20 cellular contexts compared by ENCODE assay signal in the genomic region with DNA sequence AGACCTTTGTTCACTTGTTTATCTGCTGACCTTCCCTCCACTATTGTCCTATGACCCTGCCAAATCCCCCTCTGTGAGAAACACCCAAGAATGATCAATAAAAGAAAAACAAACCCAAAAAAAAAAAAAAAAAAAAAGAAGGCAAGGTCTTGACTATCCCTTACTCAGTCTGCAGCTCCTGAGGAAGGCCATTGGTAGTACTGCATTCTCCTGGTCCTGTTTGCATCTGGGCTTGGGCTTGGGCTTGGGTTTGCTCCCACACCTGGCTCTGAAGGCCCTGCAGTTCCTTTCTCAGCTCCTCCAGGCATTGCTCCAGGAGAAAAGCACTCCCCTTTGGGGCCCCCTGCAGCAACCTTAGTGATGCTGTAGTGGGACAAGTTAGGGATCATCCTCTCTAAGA. TPM values are rescaled to one million over a fixed set of nuclear protein-coding genes. Genes with fewer than 3 reads are reported as not detected.
DNase-seq lines count a peak whose midpoint lies in the region; ATAC-seq and TF ChIP-seq lines count a peak whose summit lies in the region.
"Had no signal": no experiment of that assay in that cellular context is flagged by ENCODE, and none has a peak within 500 bp of the region (broad histone marks: within the 10 kb centered on the region; RNA-seq: fewer than 3 reads in every experiment).

No MANE protein-coding gene starts in this region.

- H3K36me3 ChIP-seq in mammary epithelial cell (ENCODE audit: insufficient read depth, low read length), result no peaks in the 10 kb centered on the region
- H3K36me3 ChIP-seq in iPS-20b (ENCODE audit: insufficient read depth, low read depth, low read length), result no peaks in the 10 kb centered on the region
- H3K36me3 ChIP-seq: breast epithelium had no signal

- TF ChIP-seq CTCF in MCF 10A (IDR thresholded peaks at IDR 0.05; ENCODE audit: unreplicated experiment) (no peak), mammary epithelial cell (conservative IDR thresholded peaks at IDR 0.05 in 1 of 2, IDR thresholded peaks at IDR 0.05 in 1 of 2; ENCODE audit: extremely low read depth in 1 of 2, insufficient read depth in 1 of 2, low read depth in 1 of 2, low read length in 2 of 2) (no peak), type B pancreatic cell (conservative IDR thresholded peaks at IDR 0.05) (no peak)

- no peaks in the 10 kb centered on the region for H3K27me3 ChIP-seq in mammary epithelial cell (ENCODE audit: insufficient read depth, low read length)
- H3K27me3 ChIP-seq in iPS-20b (ENCODE audit: insufficient read depth, low read length), result no peaks in the 10 kb centered on the region
- H3K27me3 ChIP-seq: breast epithelium had no signal

- CTCF ChIA-PET in MCF 10A (lab: Yijun Ruan, JAX) (interaction anchor here (0.6 to 2.4 kb wide), 6 partner anchors 8 to 480 kb away, joined by 3 to 15 read pairs (median 7); no protein-coding TSS in a partner anchor), mammary epithelial cell (lab: Charles Lee; ENCODE audit: low non-redundant PET) (no interaction called here)
- CTCF ChIA-PET in activated CD4-positive, alpha-beta memory T cell treated with anti-CD3 and anti-CD28 coated beads, Interleukin-2, amount 10 ng/mL, durations not matched to agents 7 days and 5 days (lab: Charles Lee), result interaction anchor here (2.2 to 4.4 kb wide), 2 partner anchors 7 to 72 kb away, joined by 19 to 26 read pairs; a partner anchor contains a TSS

- BruUV-seq in MCF 10A (replicated peaks; lab: Mats Ljungman, UMichigan), result no TSS peak
- no TSS peak for BruUV-seq in mammary epithelial cell (replicated peaks; lab: Mats Ljungman, UMichigan)

- H3K4me1 Mint-ChIP-seq in MCF 10A (ENCODE audit: insufficient read depth, unreplicated experiment) (peaks cover 26% of the 10 kb centered on the region), type B pancreatic cell (ENCODE audit: unreplicated experiment) (peaks cover 29% of the 10 kb centered on the region)
- H3K4me1 Mint-ChIP-seq in activated CD4-positive, alpha-beta memory T cell treated with anti-CD3 and anti-CD28 coated beads, Interleukin-2, amount 10 ng/mL, durations not matched to agents 7 days and 5 days, result peaks cover 33% of the 10 kb centered on the region

- no peak overlapping the region for H3K4me2 ChIP-seq in mammary epithelial cell (ENCODE audit: insufficient read depth, low read depth, low read length)

- intact Hi-C loops in MCF 10A (cut with micrococcal nuclease), result no loop called here
- intact Hi-C loops in mammary epithelial cell (cut with micrococcal nuclease), result loop anchor here (10.0 kb wide), 2 partner anchors 663 to 703 kb away; no protein-coding TSS in a partner anchor

- H3K4me1 ChIP-seq in mammary epithelial cell (ENCODE audit: insufficient read depth, low read length) (peaks cover 18% of the 10 kb centered on the region), iPS-20b (ENCODE audit: insufficient read depth, low read length) (peaks cover 8% of the 10 kb centered on the region; the same call in 1 of the 2 replicates)

- H3K27ac ChIP-seq in mammary epithelial cell (ENCODE audit: insufficient read depth, low read depth, low read length) (no peak overlapping the region), iPS-20b (ENCODE audit: low read length) (no peak overlapping the region)
- H3K27ac ChIP-seq: breast epithelium, skin epidermis had no signal

- in situ Hi-C loops in mammary epithelial cell (cut with MboI; ENCODE audit: low sequenced_read_pairs in 2 of 2), result loop anchor here (10.0 to 25.0 kb wide), 2 partner anchors 483 to 711 kb away; a partner anchor contains a TSS

- H2AFZ ChIP-seq in mammary epithelial cell (ENCODE audit: low read depth, low read length), result no peak overlapping the region

- H3K4me3 ChIP-seq in mammary epithelial cell (replicated peaks in 1 of 3; ENCODE audit: insufficient read depth in 1 of 3, low read depth in 2 of 3, low read length in 3 of 3), result no peak overlapping the region
- H3K4me3 ChIP-seq in iPS-20b (ENCODE audit: low read length), result peak overlapping the region; percentile 82; the same call in 1 of the 2 replicates
- H3K4me3 ChIP-seq: skin epidermis had no signal

- H3K27me3 Mint-ChIP-seq in MCF 10A (ENCODE audit: insufficient read depth, unreplicated experiment) (no peaks in the 10 kb centered on the region), type B pancreatic cell (no peaks in the 10 kb centered on the region)
- H3K27me3 Mint-ChIP-seq in activated CD4-positive, alpha-beta memory T cell treated with anti-CD3 and anti-CD28 coated beads, Interleukin-2, amount 10 ng/mL, durations not matched to agents 7 days and 5 days, result no peaks in the 10 kb centered on the region
- H3K27me3 Mint-ChIP-seq: activated naive CD8-positive, alpha-beta T cell treated with anti-CD3 and anti-CD28 coated beads for 36 hours; dendritic cell treated with granulocyte-macrophage colony-stimulating factor and Interleukin-4, amounts not matched to agents 40 ng/mL and 50 ng/mL, for 4 days had no signal

- no peaks in the 10 kb centered on the region for H4K20me1 ChIP-seq in mammary epithelial cell (ENCODE audit: insufficient read depth, low read length)

- DNase-seq in MCF 10A (ENCODE audit: unreplicated experiment) (no peak), mammary epithelial cell (no peak), type B pancreatic cell (ENCODE audit: extremely low spot score, unreplicated experiment) (no peak), activated gamma-delta T cell treated with Interleukin-2 at 50 U/mL for 16 hours (no peak)
- no peak for DNase-seq in activated CD4-positive, alpha-beta memory T cell treated with anti-CD3 and anti-CD28 coated beads, Interleukin-2, amount 10 ng/mL, durations not matched to agents 7 days and 5 days
- no peak for DNase-seq in effector CD4-positive, alpha-beta T cell
- DNase-seq: activated CD4-positive, CD25-positive, alpha-beta regulatory T cell; activated naive CD8-positive, alpha-beta T cell treated with anti-CD3 and anti-CD28 coated beads for 36 hours; EL; foreskin fibroblast; NCI-H1048; NCI-H2081 treated with DMSO at 0.1 percent for 48 hours; NCI-H510A treated with DMSO at 0.1 percent for 48 hours; stimulated activated CD4-positive, alpha-beta T cell treated with anti-CD3 and anti-CD28 coated beads, Interleukin-4, amount 100 ng/mL, for 1 hour had no signal

- H3K9me3 ChIP-seq in mammary epithelial cell (replicated peaks; ENCODE audit: insufficient read depth, low read length) (no peaks in the 10 kb centered on the region), iPS-20b (ENCODE audit: insufficient read depth, low read depth, low read length) (no peaks in the 10 kb centered on the region)
- H3K9me3 ChIP-seq: breast epithelium had no signal

- peaks cover 10% of the 10 kb centered on the region for H3K79me2 ChIP-seq in mammary epithelial cell (ENCODE audit: insufficient read depth, low read length)

- no peak for ATAC-seq in HG02885 (IDR thresholded peaks at IDR 0.05; ENCODE audit: poor library complexity, unreplicated experiment)
- ATAC-seq: HCT116 had no signal

- no peaks in the 10 kb centered on the region for H3K9me3 Mint-ChIP-seq in MCF 10A (ENCODE audit: unreplicated experiment)
- H3K9me3 Mint-ChIP-seq in activated CD4-positive, alpha-beta memory T cell treated with anti-CD3 and anti-CD28 coated beads, Interleukin-2, amount 10 ng/mL, durations not matched to agents 7 days and 5 days, result no peaks in the 10 kb centered on the region
- no peaks in the 10 kb centered on the region for H3K9me3 Mint-ChIP-seq in type B pancreatic cell
- H3K9me3 Mint-ChIP-seq: activated naive CD8-positive, alpha-beta T cell treated with anti-CD3 and anti-CD28 coated beads for 36 hours; dendritic cell treated with granulocyte-macrophage colony-stimulating factor and Interleukin-4, amounts not matched to agents 40 ng/mL and 50 ng/mL, for 4 days had no signal

- H3K4me3 Mint-ChIP-seq in MCF 10A (ENCODE audit: unreplicated experiment), result no peak overlapping the region
- peak overlapping the region; percentile 88 for H3K4me3 Mint-ChIP-seq in activated CD4-positive, alpha-beta memory T cell treated with anti-CD3 and anti-CD28 coated beads, Interleukin-2, amount 10 ng/mL, durations not matched to agents 7 days and 5 days
- H3K4me3 Mint-ChIP-seq in type B pancreatic cell, result peak overlapping the region; percentile 98

- POLR2A ChIA-PET in MCF 10A (lab: Yijun Ruan, JAX), result interaction anchor here (0.6 to 4.2 kb wide), 7 partner anchors 20 to 158 kb away, joined by 3 to 26 read pairs (median 7); a partner anchor contains a TSS
- POLR2A ChIA-PET in activated CD4-positive, alpha-beta memory T cell treated with anti-CD3 and anti-CD28 coated beads, Interleukin-2, amount 10 ng/mL, durations not matched to agents 7 days and 5 days (lab: Charles Lee), result interaction anchor here (2.3 to 5.0 kb wide), 6 partner anchors 23 to 777 kb away, joined by 9 to 64 read pairs (median 28); a partner anchor contains a TSS

- dilution Hi-C loops in mammary epithelial cell (cut with HindIII; ENCODE audit: low sequenced_read_pairs), result no loop called here

- H3K9ac ChIP-seq in mammary epithelial cell (ENCODE audit: insufficient read depth, low read length) (no peak overlapping the region), iPS-20b (ENCODE audit: low read depth, low read length) (no peak overlapping the region)

- H3K27ac Mint-ChIP-seq in MCF 10A (ENCODE audit: low read depth, unreplicated experiment) (peak overlapping the region; percentile 94), type B pancreatic cell (no peak overlapping the region)
- H3K27ac Mint-ChIP-seq in activated CD4-positive, alpha-beta memory T cell treated with anti-CD3 and anti-CD28 coated beads, Interleukin-2, amount 10 ng/mL, durations not matched to agents 7 days and 5 days, result no peak overlapping the region
- H3K27ac Mint-ChIP-seq: activated naive CD8-positive, alpha-beta T cell treated with anti-CD3 and anti-CD28 coated beads for 36 hours had no signal

- H3K36me3 Mint-ChIP-seq in MCF 10A (ENCODE audit: insufficient read depth, unreplicated experiment) (peaks cover 15% of the 10 kb centered on the region), type B pancreatic cell (no peaks in the 10 kb centered on the region)
- H3K36me3 Mint-ChIP-seq in activated CD4-positive, alpha-beta memory T cell treated with anti-CD3 and anti-CD28 coated beads, Interleukin-2, amount 10 ng/mL, durations not matched to agents 7 days and 5 days (ENCODE audit: low read depth), result no peaks in the 10 kb centered on the region

RNA-seq across cellular contexts. Expression of a gene that starts 1.6 kb away (rescaled TPM):
- total RNA-seq in MCF 10A (2022) (9.4 and 9.5 TPM in 2 replicates), mammary epithelial cell (1 to 10 TPM; 1.0 to 5.1 TPM), type B pancreatic cell (ENCODE audit: low replicate concordance) (1.0 and 2.0 TPM in 2 replicates)
- polyA plus RNA-seq in mammary epithelial cell, result 3.1 TPM
- polyA minus RNA-seq in mammary epithelial cell, result 10.5 TPM
- 1 to 10 TPM; 6.7 to 6.8 TPM for total RNA-seq in activated CD4-positive, alpha-beta memory T cell treated with anti-CD3 and anti-CD28 coated beads, Interleukin-2, amount 10 ng/mL, durations not matched to agents 7 days and 5 days

RNA-seq across cellular contexts. Expression of a gene that starts 1.8 kb away (rescaled TPM):
- total RNA-seq in MCF 10A (2022), result 12.4 and 14.8 TPM in 2 replicates
- 10 to 100 TPM in 1 of 2 donors, 1 to 10 TPM in 1; 4.3 to 10.4 TPM for total RNA-seq in mammary epithelial cell
- 9.4 TPM for polyA plus RNA-seq in mammary epithelial cell
- polyA minus RNA-seq in mammary epithelial cell, result 14.1 TPM
- total RNA-seq in activated CD4-positive, alpha-beta memory T cell treated with anti-CD3 and anti-CD28 coated beads, Interleukin-2, amount 10 ng/mL, durations not matched to agents 7 days and 5 days, result 1 to 10 TPM; 4.0 to 4.4 TPM
- total RNA-seq in type B pancreatic cell (ENCODE audit: low replicate concordance), result 8.0 and 12.7 TPM in 2 replicates

RNA-seq across cellular contexts. Expression of a gene that starts 7.3 kb away (rescaled TPM):
- total RNA-seq in MCF 10A (2022) (0.71 and 1.4 TPM in 2 replicates), mammary epithelial cell (1 to 10 TPM; 3.8 to 4.5 TPM), type B pancreatic cell (ENCODE audit: low replicate concordance) (6.7 and 7.9 TPM in 2 replicates)
- polyA plus RNA-seq in mammary epithelial cell, result 2.4 TPM
- 1.9 TPM for polyA minus RNA-seq in mammary epithelial cell
- 1 to 10 TPM; 3.7 to 4.3 TPM for total RNA-seq in activated CD4-positive, alpha-beta memory T cell treated with anti-CD3 and anti-CD28 coated beads, Interleukin-2, amount 10 ng/mL, durations not matched to agents 7 days and 5 days

RNA-seq across cellular contexts. Expression of a gene that starts 23.4 kb away (rescaled TPM):
- total RNA-seq in MCF 10A (2022) (207 and 242 TPM in 2 replicates), mammary epithelial cell (100 to 1,000 TPM; 273 to 406 TPM), type B pancreatic cell (ENCODE audit: low replicate concordance) (255 and 335 TPM in 2 replicates)
- 674 TPM for polyA plus RNA-seq in mammary epithelial cell
- 272 TPM for polyA minus RNA-seq in mammary epithelial cell
- total RNA-seq in activated CD4-positive, alpha-beta memory T cell treated with anti-CD3 and anti-CD28 coated beads, Interleukin-2, amount 10 ng/mL, durations not matched to agents 7 days and 5 days, result 100 to 1,000 TPM; 296 to 309 TPM

RNA-seq across cellular contexts. Expression of a gene that starts 52.3 kb away (rescaled TPM):
- total RNA-seq in MCF 10A (2022) (108 and 142 TPM in 2 replicates), mammary epithelial cell (10 to 100 TPM; 58.7 to 79.7 TPM), type B pancreatic cell (ENCODE audit: low replicate concordance) (179 and 185 TPM in 2 replicates)
- 118 TPM for polyA plus RNA-seq in mammary epithelial cell
- 105 TPM for polyA minus RNA-seq in mammary epithelial cell
- total RNA-seq in activated CD4-positive, alpha-beta memory T cell treated with anti-CD3 and anti-CD28 coated beads, Interleukin-2, amount 10 ng/mL, durations not matched to agents 7 days and 5 days, result 100 to 1,000 TPM; 144 TPM
